In the genomic region with DNA sequence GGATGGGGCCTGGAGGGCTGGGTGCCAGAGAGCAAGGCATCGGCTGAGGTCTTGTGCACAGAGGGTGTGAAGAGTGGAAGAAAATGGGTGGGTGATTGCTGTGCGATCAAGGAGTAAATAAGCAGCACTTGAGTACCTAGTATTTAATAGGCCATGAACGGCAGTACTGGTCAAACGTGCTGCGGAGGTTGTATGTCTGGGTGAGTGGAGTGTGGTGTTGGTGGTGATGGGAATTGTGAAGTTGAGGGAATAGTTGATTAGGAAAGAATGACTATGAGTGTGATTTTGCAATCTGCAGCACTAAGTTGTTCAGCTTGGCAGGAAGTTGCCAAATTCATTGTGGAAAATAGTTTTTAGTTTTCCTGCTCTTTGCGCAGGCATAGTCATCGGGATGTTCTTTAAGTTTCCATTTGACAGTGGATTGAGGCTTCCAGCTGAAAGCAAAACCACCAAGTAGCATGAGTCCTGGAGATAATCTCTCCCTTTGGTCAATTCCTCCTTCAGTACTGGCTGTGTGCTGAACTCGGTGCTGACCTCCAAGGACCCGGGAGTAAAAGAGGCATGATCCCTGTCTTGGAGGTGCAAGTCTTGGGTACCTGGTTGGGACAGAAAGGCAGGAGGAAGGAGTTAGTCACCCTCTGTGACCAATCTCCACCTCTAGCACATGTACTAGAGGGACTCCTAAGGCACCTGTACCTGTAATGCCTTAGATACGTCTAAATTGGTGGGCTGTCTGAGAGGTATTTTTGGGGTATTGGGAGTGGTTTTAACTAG, we compare ENCODE assay signal across 8 cellular contexts. TPM values are rescaled to one million over a fixed set of nuclear protein-coding genes. Genes with fewer than 3 reads are reported as not detected.
DNase-seq lines count a peak whose midpoint lies in the region; ATAC-seq and TF ChIP-seq lines count a peak whose summit lies in the region.

No MANE protein-coding gene starts in this region.

- H3K36me3 ChIP-seq in HEK293 (ENCODE audit: control insufficient read depth in 2 of 2, insufficient read depth in 1 of 2, low read length in 2 of 2) (no peaks in the 10 kb centered on the region), suprapubic skin (no peaks in the 10 kb centered on the region)

- no peaks in the 10 kb centered on the region for H3K27me3 ChIP-seq in suprapubic skin

- CTCF ChIA-PET in HEK293 (lab: Yijun Ruan, JAX), result interaction anchor here (0.7 to 1.7 kb wide), 5 partner anchors 13 to 209 kb away, joined by 3 to 8 read pairs (median 3); no protein-coding TSS in a partner anchor

- no peak for TF ChIP-seq EP300 in suprapubic skin (IDR thresholded peaks at IDR 0.05)

- H3K9me3 ChIP-seq in HEK293 (ENCODE audit: control insufficient read depth, insufficient read depth, low read depth, low read length), result no peaks in the 10 kb centered on the region
- no peaks in the 10 kb centered on the region for H3K9me3 ChIP-seq in suprapubic skin

- H3K4me1 ChIP-seq in HEK293 (ENCODE audit: control insufficient read depth, insufficient read depth, low read length), result peaks cover 7% of the 10 kb centered on the region
- peaks cover 71% of the 10 kb centered on the region for H3K4me1 ChIP-seq in suprapubic skin

- H3K4me3 ChIP-seq in HEK293 (ENCODE audit: low read depth, low read length) (no peak overlapping the region), iPS-11a (ENCODE audit: low read depth, low read length) (peak overlapping the region; percentile 95), suprapubic skin (peak overlapping the region; percentile 62)

- peak; percentile 17 for DNase-seq in amniotic stem cell (lab: John Stamatoyannopoulos, UW)
- DNase-seq in suprapubic skin (ENCODE audit: low spot score in 2 of 2), result no peak
- no peak for DNase-seq in stimulated activated naive CD4-positive, alpha-beta T cell treated with Interleukin-2 at 50 U/mL for 16 hours (lab: John Stamatoyannopoulos, UW)
- DNase-seq in NAMALWA (ENCODE audit: low spot score), result no peak

- ATAC-seq in HG02852 (IDR thresholded peaks at IDR 0.05; ENCODE audit: unreplicated experiment), result no peak
- no peak for ATAC-seq in HG03097 (IDR thresholded peaks at IDR 0.05; ENCODE audit: low FRiP score, unreplicated experiment)

- H3K27ac ChIP-seq in HEK293 (ENCODE audit: extremely low read depth, low read depth, low read length) (no peak overlapping the region), suprapubic skin (peak overlapping the region; percentile 89)

- TF ChIP-seq CTCF in HEK293 (tag by site-specific recombination; IDR thresholded peaks at IDR 0.05), result no peak
- TF ChIP-seq CTCF in suprapubic skin (IDR thresholded peaks at IDR 0.05), result no peak

- POLR2A ChIA-PET in HEK293 (lab: Yijun Ruan, JAX), result no interaction called here

- WGBS in suprapubic skin, result 23% methylated on average over 10 of the region's 10 CpGs

- peak in 1 of 2 donors; percentile 54 for TF ChIP-seq POLR2A in suprapubic skin (IDR thresholded peaks at IDR 0.05)

TF ChIP-seq in HEK293, 187 proteins besides CTCF, POLR2A, EP300 and RAD21:
- TF ChIP-seq ZNF561 (tag by site-specific recombination; IDR thresholded peaks at IDR 0.05; ENCODE audit: borderline replicate concordance) (no peak), ZNF707 (tag by site-specific recombination; IDR thresholded peaks at IDR 0.05) (no peak), ZBTB1 (tag by site-specific recombination; IDR thresholded peaks at IDR 0.05) (no peak), ZNF324 (tag by site-specific recombination; IDR thresholded peaks at IDR 0.05) (no peak)
- TF ChIP-seq, protein P1, sequence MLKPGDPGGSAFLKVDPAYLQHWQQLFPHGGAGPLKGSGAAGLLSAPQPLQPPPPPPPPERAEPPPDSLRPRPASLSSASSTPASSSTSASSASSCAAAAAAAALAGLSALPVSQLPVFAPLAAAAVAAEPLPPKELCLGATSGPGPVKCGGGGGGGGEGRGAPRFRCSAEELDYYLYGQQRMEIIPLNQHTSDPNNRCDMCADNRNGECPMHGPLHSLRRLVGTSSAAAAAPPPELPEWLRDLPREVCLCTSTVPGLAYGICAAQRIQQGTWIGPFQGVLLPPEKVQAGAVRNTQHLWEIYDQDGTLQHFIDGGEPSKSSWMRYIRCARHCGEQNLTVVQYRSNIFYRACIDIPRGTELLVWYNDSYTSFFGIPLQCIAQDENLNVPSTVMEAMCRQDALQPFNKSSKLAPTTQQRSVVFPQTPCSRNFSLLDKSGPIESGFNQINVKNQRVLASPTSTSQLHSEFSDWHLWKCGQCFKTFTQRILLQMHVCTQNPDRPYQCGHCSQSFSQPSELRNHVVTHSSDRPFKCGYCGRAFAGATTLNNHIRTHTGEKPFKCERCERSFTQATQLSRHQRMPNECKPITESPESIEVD (tag by site-specific recombination; IDR thresholded peaks at IDR 0.05), result no peak
- TF ChIP-seq, protein P2, sequence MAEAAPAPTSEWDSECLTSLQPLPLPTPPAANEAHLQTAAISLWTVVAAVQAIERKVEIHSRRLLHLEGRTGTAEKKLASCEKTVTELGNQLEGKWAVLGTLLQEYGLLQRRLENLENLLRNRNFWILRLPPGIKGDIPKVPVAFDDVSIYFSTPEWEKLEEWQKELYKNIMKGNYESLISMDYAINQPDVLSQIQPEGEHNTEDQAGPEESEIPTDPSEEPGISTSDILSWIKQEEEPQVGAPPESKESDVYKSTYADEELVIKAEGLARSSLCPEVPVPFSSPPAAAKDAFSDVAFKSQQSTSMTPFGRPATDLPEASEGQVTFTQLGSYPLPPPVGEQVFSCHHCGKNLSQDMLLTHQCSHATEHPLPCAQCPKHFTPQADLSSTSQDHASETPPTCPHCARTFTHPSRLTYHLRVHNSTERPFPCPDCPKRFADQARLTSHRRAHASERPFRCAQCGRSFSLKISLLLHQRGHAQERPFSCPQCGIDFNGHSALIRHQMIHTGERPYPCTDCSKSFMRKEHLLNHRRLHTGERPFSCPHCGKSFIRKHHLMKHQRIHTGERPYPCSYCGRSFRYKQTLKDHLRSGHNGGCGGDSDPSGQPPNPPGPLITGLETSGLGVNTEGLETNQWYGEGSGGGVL (tag by site-specific recombination; IDR thresholded peaks at IDR 0.05), result no peak
- TF ChIP-seq, protein P3, sequence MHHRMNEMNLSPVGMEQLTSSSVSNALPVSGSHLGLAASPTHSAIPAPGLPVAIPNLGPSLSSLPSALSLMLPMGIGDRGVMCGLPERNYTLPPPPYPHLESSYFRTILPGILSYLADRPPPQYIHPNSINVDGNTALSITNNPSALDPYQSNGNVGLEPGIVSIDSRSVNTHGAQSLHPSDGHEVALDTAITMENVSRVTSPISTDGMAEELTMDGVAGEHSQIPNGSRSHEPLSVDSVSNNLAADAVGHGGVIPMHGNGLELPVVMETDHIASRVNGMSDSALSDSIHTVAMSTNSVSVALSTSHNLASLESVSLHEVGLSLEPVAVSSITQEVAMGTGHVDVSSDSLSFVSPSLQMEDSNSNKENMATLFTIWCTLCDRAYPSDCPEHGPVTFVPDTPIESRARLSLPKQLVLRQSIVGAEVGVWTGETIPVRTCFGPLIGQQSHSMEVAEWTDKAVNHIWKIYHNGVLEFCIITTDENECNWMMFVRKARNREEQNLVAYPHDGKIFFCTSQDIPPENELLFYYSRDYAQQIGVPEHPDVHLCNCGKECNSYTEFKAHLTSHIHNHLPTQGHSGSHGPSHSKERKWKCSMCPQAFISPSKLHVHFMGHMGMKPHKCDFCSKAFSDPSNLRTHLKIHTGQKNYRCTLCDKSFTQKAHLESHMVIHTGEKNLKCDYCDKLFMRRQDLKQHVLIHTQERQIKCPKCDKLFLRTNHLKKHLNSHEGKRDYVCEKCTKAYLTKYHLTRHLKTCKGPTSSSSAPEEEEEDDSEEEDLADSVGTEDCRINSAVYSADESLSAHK (tag by site-specific recombination; IDR thresholded peaks at IDR 0.05), result 0 out of 2 replicates have a peak, but pooled peaks have one; percentile 19
TF ChIP-seq in HEK293: peak in this region for 1.

RNA-seq across cellular contexts. Expression of a gene that starts 2.1 kb away (rescaled TPM):
- 10 to 100 TPM in 3 of 4 donors, 1 to 10 TPM in 1; 8.9 to 42.7 (median 28.2) TPM for total RNA-seq in suprapubic skin
